In genomic region chr18:74501386-74501785, GRCh38 we compare ENCODE assay signal across 10 cellular contexts. TPM values are rescaled to one million over a fixed set of nuclear protein-coding genes. Genes with fewer than 3 reads are reported as not detected.
DNase-seq lines count a peak whose midpoint lies in the region; ATAC-seq and TF ChIP-seq lines count a peak whose summit lies in the region.
"Had no signal": no experiment of that assay in that cellular context is flagged by ENCODE, and none has a peak within 500 bp of the region (broad histone marks: within the 10 kb centered on the region; RNA-seq: fewer than 3 reads in every experiment).

No MANE protein-coding gene starts in this region.

- no peaks in the 10 kb centered on the region for H3K9me3 Mint-ChIP-seq in dendritic cell treated with granulocyte-macrophage colony-stimulating factor and Interleukin-4, amounts not matched to agents 40 ng/mL and 50 ng/mL, for 4 days
- H3K9me3 Mint-ChIP-seq in natural killer cell treated with Interleukin-12 subunit alpha and Interleukin-12 subunit beta and Interleukin-15 and Interleukin-18, amount 100 ng/mL, for 72 hours, result no peaks in the 10 kb centered on the region

- peaks cover 86% of the 10 kb centered on the region for H3K79me2 ChIP-seq in MM.1S (ENCODE audit: low read length)

- peaks cover 25% of the 10 kb centered on the region for H3K4me1 ChIP-seq in MM.1S (ENCODE audit: low read length)

- no peak for TF ChIP-seq CTCF in C4-2B (conservative IDR thresholded peaks at IDR 0.05)
- no peak for TF ChIP-seq CTCF in MM.1S (IDR thresholded peaks at IDR 0.05; ENCODE audit: low read length)
- TF ChIP-seq CTCF in WERI-Rb-1 (IDR thresholded peaks at IDR 0.05; ENCODE audit: low read depth, low read length), result no peak

- H3K4me1 Mint-ChIP-seq in dendritic cell treated with granulocyte-macrophage colony-stimulating factor and Interleukin-4, amounts not matched to agents 40 ng/mL and 50 ng/mL, for 4 days (ENCODE audit: low read depth), result peaks cover 63% of the 10 kb centered on the region
- H3K4me1 Mint-ChIP-seq in natural killer cell treated with Interleukin-12 subunit alpha and Interleukin-12 subunit beta and Interleukin-15 and Interleukin-18, amount 100 ng/mL, for 72 hours (ENCODE audit: low read depth in 2 of 2), result peaks cover 43 to 49% of the 10 kb centered on the region in 2 donors

- no peaks in the 10 kb centered on the region for H4K20me1 ChIP-seq in MM.1S (ENCODE audit: insufficient read depth, low read length)

- peak overlapping the region; percentile 78 for H3K4me3 Mint-ChIP-seq in dendritic cell treated with granulocyte-macrophage colony-stimulating factor and Interleukin-4, amounts not matched to agents 40 ng/mL and 50 ng/mL, for 4 days
- H3K4me3 Mint-ChIP-seq in natural killer cell treated with Interleukin-12 subunit alpha and Interleukin-12 subunit beta and Interleukin-15 and Interleukin-18, amount 100 ng/mL, for 72 hours, result peak overlapping the region; percentile 85

- DNase-seq in MM.1S (peak; percentile 57), WERI-Rb-1 (no peak), NCI-H345 treated with DMSO at 0.1 percent for 48 hours (lab: John Stamatoyannopoulos, UW; ENCODE audit: unreplicated experiment) (no peak), SIG-M5 treated with dmso at 0.1 percent for 504 hours (lab: John Stamatoyannopoulos, UW; ENCODE audit: unreplicated experiment) (no peak)
- DNase-seq in natural killer cell treated with Interleukin-12 subunit alpha and Interleukin-12 subunit beta and Interleukin-15 and Interleukin-18, amount 100 ng/mL, for 72 hours (ENCODE audit: low spot score), result no peak
- DNase-seq: heart right ventricle had no signal

- ATAC-seq in natural killer cell treated with Interleukin-12 subunit alpha and Interleukin-12 subunit beta and Interleukin-15 and Interleukin-18, amount 100 ng/mL, for 72 hours, result no peak
- no peak for ATAC-seq in GM21515 (IDR thresholded peaks at IDR 0.05; ENCODE audit: unreplicated experiment)
- ATAC-seq: heart right ventricle had no signal

- no peaks in the 10 kb centered on the region for H3K9me2 ChIP-seq in MM.1S (replicated peaks; ENCODE audit: insufficient read depth, low read length)

- H3K9me3 ChIP-seq in MM.1S (replicated peaks; ENCODE audit: insufficient read depth, low read length) (no peaks in the 10 kb centered on the region), WERI-Rb-1 (ENCODE audit: severe bottlenecking) (no peaks in the 10 kb centered on the region)
- H3K9me3 ChIP-seq: heart right ventricle had no signal

- H2AFZ ChIP-seq in MM.1S (ENCODE audit: low read length), result no peak overlapping the region

- peaks cover 8% of the 10 kb centered on the region for H3K36me3 ChIP-seq in MM.1S (replicated peaks; ENCODE audit: insufficient read depth, low read length)
- H3K36me3 ChIP-seq in WERI-Rb-1, result peaks cover 72% of the 10 kb centered on the region

- peak overlapping the region; percentile 72 for H3K4me3 ChIP-seq in MM.1S (ENCODE audit: low read length)
- no peak overlapping the region for H3K4me3 ChIP-seq in WERI-Rb-1 (ENCODE audit: low read depth, low read length)

- no peaks in the 10 kb centered on the region for H3K27me3 Mint-ChIP-seq in dendritic cell treated with granulocyte-macrophage colony-stimulating factor and Interleukin-4, amounts not matched to agents 40 ng/mL and 50 ng/mL, for 4 days
- no peaks in the 10 kb centered on the region for H3K27me3 Mint-ChIP-seq in natural killer cell treated with Interleukin-12 subunit alpha and Interleukin-12 subunit beta and Interleukin-15 and Interleukin-18, amount 100 ng/mL, for 72 hours

- H3K27me3 ChIP-seq in MM.1S (replicated peaks; ENCODE audit: insufficient read depth, low read length) (no peaks in the 10 kb centered on the region), WERI-Rb-1 (ENCODE audit: insufficient read depth, low read depth, severe bottlenecking) (no peaks in the 10 kb centered on the region)
- H3K27me3 ChIP-seq: heart right ventricle had no signal

- intact Hi-C loops in dendritic cell treated with granulocyte-macrophage colony-stimulating factor and Interleukin-4, amounts not matched to agents 40 ng/mL and 50 ng/mL, for 4 days (cut with micrococcal nuclease), result loop anchor here (2.0 to 5.0 kb wide), 3 partner anchors 95 to 806 kb away; partner anchors contain the start of genes TIMM21 and ZNF407

- H3K36me3 Mint-ChIP-seq in dendritic cell treated with granulocyte-macrophage colony-stimulating factor and Interleukin-4, amounts not matched to agents 40 ng/mL and 50 ng/mL, for 4 days (ENCODE audit: low read depth), result peaks cover 66% of the 10 kb centered on the region
- peaks cover 12% of the 10 kb centered on the region for H3K36me3 Mint-ChIP-seq in natural killer cell treated with Interleukin-12 subunit alpha and Interleukin-12 subunit beta and Interleukin-15 and Interleukin-18, amount 100 ng/mL, for 72 hours

- peak overlapping the region; percentile 76 for H3K9ac ChIP-seq in MM.1S (ENCODE audit: low read length)

- peak overlapping the region; percentile 89 for H3K27ac ChIP-seq in C4-2B
- H3K27ac ChIP-seq in MM.1S (ENCODE audit: low read length), result peak overlapping the region; percentile 91
- H3K27ac ChIP-seq in WERI-Rb-1, result no peak overlapping the region

- peak overlapping the region; percentile 94 for H3K27ac Mint-ChIP-seq in dendritic cell treated with granulocyte-macrophage colony-stimulating factor and Interleukin-4, amounts not matched to agents 40 ng/mL and 50 ng/mL, for 4 days
- H3K27ac Mint-ChIP-seq in natural killer cell treated with Interleukin-12 subunit alpha and Interleukin-12 subunit beta and Interleukin-15 and Interleukin-18, amount 100 ng/mL, for 72 hours, result peak overlapping the region; percentile 93 to 96

- peaks cover 46% of the 10 kb centered on the region for H3F3A ChIP-seq in MM.1S (ENCODE audit: insufficient read depth, low read length)

- peak overlapping the region; percentile 87 for H3K4me2 ChIP-seq in MM.1S (ENCODE audit: low read depth, low read length)

RNA-seq across cellular contexts. Expression of gene CNDP2, which starts 5.2 kb away (rescaled TPM):
- 100 to 1,000 TPM; 152 to 215 TPM for total RNA-seq in natural killer cell treated with Interleukin-12 subunit alpha and Interleukin-12 subunit beta and Interleukin-15 and Interleukin-18, amount 100 ng/mL, for 72 hours

RNA-seq across cellular contexts. Expression of gene CNDP1, which starts 32.9 kb away (rescaled TPM):
- total RNA-seq in natural killer cell treated with Interleukin-12 subunit alpha and Interleukin-12 subunit beta and Interleukin-15 and Interleukin-18, amount 100 ng/mL, for 72 hours, result under 1 TPM in 1 of 2 donors, not detected in 1; 0.57 TPM
- total RNA-seq: pulmonary artery endothelial cell had no signal

RNA-seq across cellular contexts. Expression of gene DIPK1C, which starts 44.3 kb away (rescaled TPM):
- not detected for total RNA-seq in natural killer cell treated with Interleukin-12 subunit alpha and Interleukin-12 subunit beta and Interleukin-15 and Interleukin-18, amount 100 ng/mL, for 72 hours
- total RNA-seq: pulmonary artery endothelial cell had no signal
